8 cellular contexts compared by ENCODE assay signal in genomic region chr12:120944645-120945217, GRCh38. TPM values are rescaled to one million over a fixed set of nuclear protein-coding genes. Genes with fewer than 3 reads are reported as not detected.
DNase-seq lines count a peak whose midpoint lies in the region; ATAC-seq and TF ChIP-seq lines count a peak whose summit lies in the region.

No MANE protein-coding gene starts in this region.

- H3K27me3 ChIP-seq in NT2/D1 (ENCODE audit: insufficient read depth, insufficient read length) (no peaks in the 10 kb centered on the region), parathyroid adenoma (ENCODE audit: control insufficient read depth, insufficient read depth, low read length) (no peaks in the 10 kb centered on the region), uterus (no peaks in the 10 kb centered on the region)

- intact Hi-C loops in Right ventricle myocardium superior (cut with DNase I) (no loop called here), cardiac septum (cut with DNase I) (no loop called here), uterus (cut with DNase I; ENCODE audit: low total_unique reads) (no loop called here)

- H3K9me3 ChIP-seq in NT2/D1 (ENCODE audit: insufficient read depth, low read length) (no peaks in the 10 kb centered on the region), parathyroid adenoma (ENCODE audit: control insufficient read depth, low read length) (no peaks in the 10 kb centered on the region), uterus (no peaks in the 10 kb centered on the region)

- no peak overlapping the region for H3K4me2 ChIP-seq in parathyroid adenoma (ENCODE audit: low read length)

- peak; percentile 56 for ATAC-seq in Right ventricle myocardium superior (ENCODE audit: poor library complexity)
- ATAC-seq in HG03175 (IDR thresholded peaks at IDR 0.05; ENCODE audit: unreplicated experiment): no peak

- H3K4me3 ChIP-seq in NT2/D1 (ENCODE audit: insufficient read length, low read depth): no peak overlapping the region
- H3K4me3 ChIP-seq in fibroblast of mammary gland (ENCODE audit: control insufficient read depth, low read depth, low read length): no peak overlapping the region
- no peak overlapping the region for H3K4me3 ChIP-seq in parathyroid adenoma (ENCODE audit: low read depth, low read length)
- H3K4me3 ChIP-seq in uterus: no peak overlapping the region

- no peaks in the 10 kb centered on the region for H3K4me1 ChIP-seq in NT2/D1 (ENCODE audit: insufficient read depth, insufficient read length)
- H3K4me1 ChIP-seq in parathyroid adenoma: no peaks in the 10 kb centered on the region
- H3K4me1 ChIP-seq in uterus: no peaks in the 10 kb centered on the region

- peak; percentile 65 for DNase-seq in Right ventricle myocardium superior
- no peak for DNase-seq in cardiac septum (ENCODE audit: low spot score)
- DNase-seq in NT2/D1 (ENCODE audit: low read depth, low spot score): peak; percentile 59
- DNase-seq in activated T-cell treated with anti-CD3 and anti-CD28 coated beads for 24 hours (ENCODE audit: low read depth): peak; percentile 52
- DNase-seq in fibroblast of mammary gland (ENCODE audit: low read depth): peak; percentile 41
- no peak for DNase-seq in uterus

- no peak for TF ChIP-seq POLR2A in uterus (IDR thresholded peaks at IDR 0.05)

- no peaks in the 10 kb centered on the region for H3K79me2 ChIP-seq in parathyroid adenoma

- H2AFZ ChIP-seq in parathyroid adenoma: peak overlapping the region; percentile 16

- H3K9ac ChIP-seq in NT2/D1 (ENCODE audit: insufficient read length, low read depth) (no peak overlapping the region), parathyroid adenoma (no peak overlapping the region)

- H3K36me3 ChIP-seq in NT2/D1 (ENCODE audit: insufficient read depth, insufficient read length, low read length) (no peaks in the 10 kb centered on the region), parathyroid adenoma (ENCODE audit: control insufficient read depth, insufficient read depth, low read length) (no peaks in the 10 kb centered on the region), uterus (no peaks in the 10 kb centered on the region)

- no peak overlapping the region for H3K27ac ChIP-seq in parathyroid adenoma
- no peak overlapping the region for H3K27ac ChIP-seq in uterus

- peak; percentile 82 for TF ChIP-seq CTCF in fibroblast of mammary gland (conservative IDR thresholded peaks at IDR 0.05; ENCODE audit: control insufficient read depth, insufficient read depth, low read depth, low read length)
- TF ChIP-seq CTCF in parathyroid adenoma (IDR thresholded peaks at IDR 0.05): peak; percentile 86
- peak; percentile 12 to 48 (median 36) for TF ChIP-seq CTCF in uterus (IDR thresholded peaks at IDR 0.05)

RNA-seq across cellular contexts. Expression of gene HNF1A, which starts 33.6 kb away (rescaled TPM):
- not detected for total RNA-seq in Right ventricle myocardium superior
- not detected for total RNA-seq in cardiac septum
- 10 to 100 TPM in 1 of 4 donors, not detected in 3; 11.8 TPM for total RNA-seq in uterus

RNA-seq across cellular contexts. Expression of gene SPPL3, which starts 40.6 kb away (rescaled TPM):
- total RNA-seq in Right ventricle myocardium superior (28.3 TPM), cardiac septum (32.2 TPM), uterus (10 to 100 TPM in 3 of 4 donors, 1 to 10 TPM in 1; 5.4 to 82.7 (median 23.2) TPM)

Comparison
In these comparisons a context has a peak if more than half of its experiments do, and no peak if none do; other contexts are left out.
1. DNase-seq: peak in Right ventricle myocardium superior (single experiment), NT2/D1 (single experiment), activated T-cell treated with anti-CD3 and anti-CD28 coated beads for 24 hours (single experiment) and fibroblast of mammary gland (single experiment); none in cardiac septum (single experiment) and uterus (0 of 2).
2. CTCF ChIP-seq: peak in every context shown above with its lines; median percentile 86 in parathyroid adenoma; 82 in fibroblast of mammary gland; 36 in uterus.